In the genomic region with DNA sequence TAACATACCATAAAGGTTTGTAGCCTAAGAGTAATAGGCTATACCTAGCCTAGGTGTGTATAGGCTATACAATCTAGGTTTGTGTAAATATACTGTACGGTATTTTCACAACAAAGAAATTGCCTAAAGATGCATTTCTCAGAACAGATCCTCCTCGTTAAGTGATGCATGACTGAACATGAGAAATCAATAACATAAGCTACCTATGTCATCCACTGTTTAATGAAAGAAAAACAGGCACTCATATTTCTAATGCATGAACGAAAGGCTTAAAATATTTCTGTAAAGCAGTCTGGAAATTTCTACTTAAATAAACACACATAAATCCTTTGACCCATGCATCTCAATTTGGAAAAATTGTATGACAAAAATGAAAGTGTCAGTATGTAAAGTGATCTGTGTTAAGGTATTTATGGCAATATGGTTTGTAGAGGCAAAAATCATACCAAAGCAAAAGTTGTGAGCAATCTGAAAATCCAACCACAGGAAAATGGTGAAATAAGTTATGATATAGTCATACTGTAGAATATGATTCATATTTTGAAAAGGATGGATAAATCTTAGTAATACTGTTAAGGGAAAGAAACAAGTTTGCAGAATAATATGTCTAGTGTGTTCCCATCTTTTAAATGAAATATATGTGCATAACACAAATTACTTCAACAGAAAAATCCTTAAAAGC, we compare ENCODE assay signal across 18 cellular contexts.
DNase-seq lines count a peak whose midpoint lies in the region; ATAC-seq, FAIRE-seq and TF ChIP-seq lines count a peak whose summit lies in the region.
"Had no signal": no experiment of that assay in that cellular context is flagged by ENCODE, and none has a peak within 500 bp of the region (broad histone marks: within the 10 kb centered on the region; RNA-seq: fewer than 3 reads in every experiment).

No MANE protein-coding gene starts in this region.

- no peak overlapping the region for H3K27ac Mint-ChIP-seq in CD4-positive, alpha-beta memory T cell
- H3K27ac Mint-ChIP-seq: CD4-positive, alpha-beta T cell; HFFc6 had no signal

- CTCF ChIA-PET in CD4-positive, alpha-beta memory T cell (lab: Charles Lee; ENCODE audit: partially characterized antibody), result no interaction called here

- H3K27ac ChIP-seq in CD4-positive, alpha-beta memory T cell (ENCODE audit: low read depth, low read length), result no peak overlapping the region
- H3K27ac ChIP-seq in adrenal gland, result no peak overlapping the region

- POLR2A ChIA-PET in CD4-positive, alpha-beta memory T cell (lab: Charles Lee; ENCODE audit: partially characterized antibody), result no interaction called here

- TF ChIP-seq POLR2A in adrenal gland (IDR thresholded peaks at IDR 0.05), result no peak

- H3K27me3 ChIP-seq in CD4-positive, alpha-beta memory T cell (ENCODE audit: insufficient read depth, low read length), result no peaks in the 10 kb centered on the region
- no peaks in the 10 kb centered on the region for H3K27me3 ChIP-seq in adrenal gland
- H3K27me3 ChIP-seq: BE2C had no signal

- no peak for ATAC-seq in GM19452 (IDR thresholded peaks at IDR 0.05; ENCODE audit: unreplicated experiment)
- ATAC-seq: GM12878 had no signal

- no peaks in the 10 kb centered on the region for H3K9me3 ChIP-seq in CD4-positive, alpha-beta memory T cell (ENCODE audit: control insufficient read depth in 1 of 2, low read length in 2 of 2)
- no peaks in the 10 kb centered on the region for H3K9me3 ChIP-seq in adrenal gland (replicated peaks in 1 of 3)

- no peaks in the 10 kb centered on the region for H3K36me3 ChIP-seq in CD4-positive, alpha-beta memory T cell (ENCODE audit: insufficient read depth, low read length)
- no peaks in the 10 kb centered on the region for H3K36me3 ChIP-seq in adrenal gland (replicated peaks in 1 of 2)
- H3K36me3 ChIP-seq: BE2C had no signal

- peak; percentile 60 for DNase-seq in HCEC 1CT
- DNase-seq in SK-N-DZ (ENCODE audit: low spot score), result peak; percentile 45
- peak; percentile 23 for DNase-seq in fibroblast of gingiva (ENCODE audit: low read depth)
- DNase-seq in urothelium cell line (ENCODE audit: low spot score), result no peak
- no peak for DNase-seq in CD4-positive, alpha-beta memory T cell
- no peak for DNase-seq in adrenal gland
- DNase-seq: BE2C; Calu3; CD4-positive, alpha-beta T cell; GDM1; GOT3; HFFc6; IMR-90; NCI-H187; NCI-H524 had no signal

- peak; percentile 65 for FAIRE-seq in urothelium cell line (lab: Jason Lieb, UNC)
- FAIRE-seq: GM12878, GM18507 had no signal

- intact Hi-C loops in CD4-positive, alpha-beta memory T cell (cut with micrococcal nuclease), result no loop called here
- intact Hi-C loops in adrenal gland (cut with DNase I), result no loop called here

- H3K9me3 Mint-ChIP-seq in CD4-positive, alpha-beta memory T cell, result peaks cover 2 to 35% (median 13%) of the 10 kb centered on the region in 8 donors

- H3K4me1 ChIP-seq in CD4-positive, alpha-beta memory T cell (ENCODE audit: insufficient read depth, low read length), result no peaks in the 10 kb centered on the region
- no peaks in the 10 kb centered on the region for H3K4me1 ChIP-seq in adrenal gland (replicated peaks in 1 of 2)

- H3K4me3 ChIP-seq in CD4-positive, alpha-beta memory T cell (ENCODE audit: low read length in 2 of 2), result no peak overlapping the region
- H3K4me3 ChIP-seq in adrenal gland, result no peak overlapping the region
- H3K4me3 ChIP-seq: GM12878 had no signal

- no peak overlapping the region for H3K4me3 Mint-ChIP-seq in CD4-positive, alpha-beta memory T cell
- H3K4me3 Mint-ChIP-seq: CD4-positive, alpha-beta T cell; HFFc6 had no signal

- WGBS in adrenal gland, 4 donors, result 63 to 85% (median 75%) methylated on average over 3 of the region's 3 CpGs

- TF ChIP-seq CTCF in adrenal gland (IDR thresholded peaks at IDR 0.05), result no peak

- no peaks in the 10 kb centered on the region for H3K4me1 Mint-ChIP-seq in CD4-positive, alpha-beta memory T cell

- no peaks in the 10 kb centered on the region for H3K36me3 Mint-ChIP-seq in CD4-positive, alpha-beta memory T cell

- no peaks in the 10 kb centered on the region for H3K27me3 Mint-ChIP-seq in CD4-positive, alpha-beta memory T cell
- H3K27me3 Mint-ChIP-seq: CD4-positive, alpha-beta T cell had no signal

Comparison
In these comparisons a context has a peak if more than half of its experiments do, and no peak if none do; other contexts are left out.
1. DNase-seq: peak in HCEC 1CT (single experiment), SK-N-DZ (single experiment) and fibroblast of gingiva (single experiment); none in urothelium cell line (single experiment), CD4-positive, alpha-beta memory T cell (0 of 5) and adrenal gland (0 of 7).